1 cellular context compared by ENCODE assay signal in genomic region chr2:197229509-197230458, GRCh38.
TF ChIP-seq lines count a peak whose summit lies in the region.

No MANE protein-coding gene starts in this region.

TF ChIP-seq in SK-N-SH, 30 proteins besides CTCF, POLR2A, EP300 and RAD21 (continued from another document):
- no peak for TF ChIP-seq TAF1 (IDR thresholded peaks at IDR 0.05; ENCODE audit: borderline replicate concordance, low read depth, low read length)
- TF ChIP-seq FOSL2 (IDR thresholded peaks at IDR 0.05; ENCODE audit: borderline replicate concordance, low read depth), result no peak
- TF ChIP-seq IRF3 (IDR thresholded peaks at IDR 0.05; ENCODE audit: low read depth, low read length), result no peak
- no peak for TF ChIP-seq NRF1 (IDR thresholded peaks at IDR 0.05; ENCODE audit: low read depth, low read length)
